Comparison of ENCODE assay signal across 15 cellular contexts in genomic region chr11:33227578-33228261, GRCh38. TPM values are rescaled to one million over a fixed set of nuclear protein-coding genes. Genes with fewer than 3 reads are reported as not detected.
DNase-seq lines count a peak whose midpoint lies in the region; ATAC-seq and TF ChIP-seq lines count a peak whose summit lies in the region.
"Had no signal": no experiment of that assay in that cellular context is flagged by ENCODE, and none has a peak within 500 bp of the region (broad histone marks: within the 10 kb centered on the region; RNA-seq: fewer than 3 reads in every experiment).

No MANE protein-coding gene starts in this region.

- H3K4me3 ChIP-seq in fibroblast of villous mesenchyme (ENCODE audit: low read depth, low read length), result no peak overlapping the region

- H3K4me1 Mint-ChIP-seq in HFFc6 (ENCODE audit: low read depth), result no peaks in the 10 kb centered on the region
- H3K4me1 Mint-ChIP-seq: CD8-positive, alpha-beta memory T cell had no signal

- H3K36me3 Mint-ChIP-seq in HFFc6 (ENCODE audit: low read depth), result no peaks in the 10 kb centered on the region
- H3K36me3 Mint-ChIP-seq: CD8-positive, alpha-beta memory T cell had no signal

- H3K9me3 Mint-ChIP-seq in HFFc6, result no peaks in the 10 kb centered on the region
- H3K9me3 Mint-ChIP-seq: activated T-helper 2 cell treated with anti-CD3 and anti-CD28 coated beads, Interferon-gamma antibody, Interleukin-2, Interleukin-4, amounts not matched to agents 10 μg/mL and 5 μg/mL and 100 μg/mL, durations not matched to agents 14 hours and 24 hours and 36 hours; CD8-positive, alpha-beta memory T cell had no signal

- ATAC-seq in HG02588 (IDR thresholded peaks at IDR 0.05; ENCODE audit: unreplicated experiment), result no peak

- no peak overlapping the region for H3K27ac Mint-ChIP-seq in HFFc6
- H3K27ac Mint-ChIP-seq: activated T-helper 2 cell treated with anti-CD3 and anti-CD28 coated beads, Interferon-gamma antibody, Interleukin-2, Interleukin-4, amounts not matched to agents 10 μg/mL and 5 μg/mL and 100 μg/mL, durations not matched to agents 14 hours and 24 hours and 36 hours; CD8-positive, alpha-beta memory T cell had no signal

- DNase-seq in HCEC 1CT, result peak; percentile 26
- DNase-seq in SIG-M5 (lab: John Stamatoyannopoulos, UW), result peak; percentile 70
- DNase-seq in fibroblast of villous mesenchyme (ENCODE audit: low read depth), result peak; percentile 78
- peak; percentile 58 for DNase-seq in stromal cell of bone marrow (ENCODE audit: low read depth)
- DNase-seq in GDM1 (lab: John Stamatoyannopoulos, UW), result no peak
- no peak for DNase-seq in GM10266 (ENCODE audit: extremely low spot score)
- DNase-seq in HFFc6, result no peak
- DNase-seq: activated CD4-positive, alpha-beta T cell treated with anti-CD3 and anti-CD28 coated beads for 4 hours; CD8-positive, alpha-beta memory T cell; central memory CD4-positive, alpha-beta T cell; left cardiac atrium; NCI-H1105; NCI-H774 had no signal

- no peaks in the 10 kb centered on the region; the same call in none of the 2 replicates for H3K27me3 Mint-ChIP-seq in HFFc6 (ENCODE audit: insufficient read depth)

- TF ChIP-seq CTCF in fibroblast of villous mesenchyme (IDR thresholded peaks at IDR 0.05; ENCODE audit: insufficient read depth, low read depth, low read length) (no peak), GM10266 (IDR thresholded peaks at IDR 0.05; ENCODE audit: control insufficient read depth, insufficient read depth, low read depth, missing control alignments) (no peak), HFFc6 (IDR thresholded peaks at IDR 0.05) (no peak)

- H3K4me3 Mint-ChIP-seq in HFFc6, result no peak overlapping the region
- H3K4me3 Mint-ChIP-seq: CD8-positive, alpha-beta memory T cell had no signal

RNA-seq across cellular contexts. Expression of gene HIPK3, which starts 29.5 kb away (rescaled TPM):
- total RNA-seq in fibroblast of villous mesenchyme, result 75.1 and 121 TPM in 2 replicates
- total RNA-seq in HFFc6 (2021; fragmentation: NEBNext Ultra II Directional; extraction: Animal tissue kit (Norgen Biotek cat#: 25700)), result 10 to 100 TPM; 40.8 to 52.5 (median 47.3) TPM

Comparison
In these comparisons a context has a peak if more than half of its experiments do, and no peak if none do; other contexts are left out.
1. DNase-seq: peak in HCEC 1CT (single experiment), SIG-M5 (single experiment), fibroblast of villous mesenchyme (single experiment) and stromal cell of bone marrow (single experiment); none in GDM1 (single experiment), GM10266 (single experiment) and HFFc6 (single experiment).